In the genomic region with DNA sequence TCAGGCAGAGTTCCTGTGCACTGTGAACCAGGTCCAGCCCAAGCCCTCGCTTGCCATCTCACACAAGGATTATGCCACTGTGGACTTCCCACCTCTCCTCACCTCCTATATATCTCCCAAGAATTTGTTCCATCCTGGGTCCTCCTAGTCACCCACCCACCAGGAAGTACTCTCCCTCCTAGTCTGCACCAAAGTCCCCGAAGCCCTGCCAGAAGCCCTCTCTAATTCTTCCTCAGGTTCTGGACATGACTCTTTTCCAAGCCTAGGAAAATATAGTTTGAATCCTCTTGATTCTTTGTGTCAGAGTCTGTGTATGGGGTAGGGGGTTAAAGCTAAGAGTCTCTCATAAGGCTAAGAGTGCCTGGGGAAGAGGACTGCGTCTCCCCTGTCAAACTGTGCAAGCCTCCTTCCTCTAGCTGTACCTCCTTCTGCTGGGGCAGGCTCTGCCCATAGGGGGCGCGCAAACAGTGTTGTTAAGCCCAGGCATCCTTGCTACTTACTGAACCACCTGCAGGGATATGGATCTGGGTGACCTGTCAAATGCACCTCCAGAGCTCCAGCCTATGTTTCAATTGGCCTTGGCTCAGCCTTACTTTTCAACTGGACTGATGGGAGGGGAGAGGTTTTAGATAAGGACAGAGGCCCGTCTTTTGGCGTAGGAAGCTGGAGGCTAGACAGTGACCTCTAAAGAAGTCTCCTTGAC, we compare ENCODE assay signal across 7 cellular contexts. TPM values are rescaled to one million over a fixed set of nuclear protein-coding genes. Genes with fewer than 3 reads are reported as not detected.
A peak's percentile ranks its signal among the peaks of the same experiment; 100 is the strongest.
DNase-seq lines count a peak whose midpoint lies in the region; ATAC-seq and TF ChIP-seq lines count a peak whose summit lies in the region.

No MANE protein-coding gene starts in this region.

- DNase-seq in NCI-H1417 (lab: John Stamatoyannopoulos, UW) (peak; percentile 61 to 77 (median 75)), T-helper 17 cell (peak; percentile 55 to 80 (median 61)), amniotic stem cell (lab: John Stamatoyannopoulos, UW) (peak; percentile 9), hepatocyte (ENCODE audit: low spot score) (peak; percentile 88)
- peak; percentile 60 to 71 for DNase-seq in stimulated activated CD4-positive, alpha-beta T cell treated with anti-CD3 and anti-CD28 coated beads, Interleukin-15, amount 100 ng/mL, for 1 hour (ENCODE audit: low read depth in 1 of 2, low spot score in 1 of 2)

- H4K20me1 ChIP-seq in hepatocyte (ENCODE audit: insufficient read depth, poor library complexity, severe bottlenecking): no peaks in the 10 kb centered on the region

- H3K9me2 ChIP-seq in hepatocyte (replicated peaks; ENCODE audit: insufficient read depth): no peaks in the 10 kb centered on the region

- ATAC-seq in T-helper 17 cell (peak; percentile 97), HG03565 (IDR thresholded peaks at IDR 0.05; ENCODE audit: unreplicated experiment) (no peak)

- H3K27ac Mint-ChIP-seq in T-helper 17 cell: no peak overlapping the region

- H3K4me3 Mint-ChIP-seq in T-helper 17 cell: no peak overlapping the region

- 47% methylated on average over 7 of the region's 7 CpGs for WGBS in hepatocyte (ENCODE audit: low lambda C conversion rate, missing lambda C conversion rate)

- H3K36me3 ChIP-seq in hepatocyte (replicated peaks; ENCODE audit: insufficient read depth, low read depth): no peaks in the 10 kb centered on the region

- peak; percentile 96 for TF ChIP-seq CTCF in GM12875 (IDR thresholded peaks at IDR 0.05; ENCODE audit: borderline replicate concordance, insufficient read depth, low read depth, low read length)
- TF ChIP-seq CTCF in hepatocyte (IDR thresholded peaks at IDR 0.05; ENCODE audit: poor library complexity): peak; percentile 79

- no peaks in the 10 kb centered on the region for H3K27me3 ChIP-seq in hepatocyte

- H3K27ac ChIP-seq in hepatocyte: no peak overlapping the region

- no peaks in the 10 kb centered on the region for H3K79me2 ChIP-seq in hepatocyte

- H3K4me1 ChIP-seq in hepatocyte (ENCODE audit: insufficient read depth): no peaks in the 10 kb centered on the region

- no peak overlapping the region for H2AFZ ChIP-seq in hepatocyte

- no peaks in the 10 kb centered on the region for H3K36me3 Mint-ChIP-seq in T-helper 17 cell (ENCODE audit: low read depth)

- H3K9me3 ChIP-seq in T-helper 17 cell (ENCODE audit: control insufficient read depth, low read length, poor library complexity, severe bottlenecking): no peaks in the 10 kb centered on the region
- H3K9me3 ChIP-seq in hepatocyte (ENCODE audit: low read depth): no peaks in the 10 kb centered on the region

- H3K4me3 ChIP-seq in GM12875 (ENCODE audit: low read depth, low read length) (no peak overlapping the region), hepatocyte (no peak overlapping the region)

- H3K27me3 Mint-ChIP-seq in T-helper 17 cell: peaks cover 69% of the 10 kb centered on the region

- H3K4me2 ChIP-seq in hepatocyte: no peak overlapping the region

- H3K4me1 Mint-ChIP-seq in T-helper 17 cell: peaks cover 7% of the 10 kb centered on the region

RNA-seq across cellular contexts. Expression of a gene that starts 16.6 kb away (rescaled TPM):
- total RNA-seq in T-helper 17 cell (under 1 TPM in 1 of 2 donors, not detected in 1; 0.68 TPM), hepatocyte (0.17 and 0.32 TPM in 2 replicates)
- 1.4 and 3.7 TPM in 2 replicates for polyA plus RNA-seq in hepatocyte

RNA-seq across cellular contexts. Expression of a gene that starts 42.7 kb away (rescaled TPM):
- total RNA-seq in T-helper 17 cell (not detected), hepatocyte (0.37 and 0.88 TPM in 2 replicates)
- 0.55 and 1.1 TPM in 2 replicates for polyA plus RNA-seq in hepatocyte

Comparison
In these comparisons a context has a peak if more than half of its experiments do, and no peak if none do; other contexts are left out.
1. DNase-seq: peak in every context shown above with its lines; median percentile 88 in hepatocyte; 75 in NCI-H1417; 66 in stimulated activated CD4-positive, alpha-beta T cell treated with anti-CD3 and anti-CD28 coated beads, Interleukin-15, amount 100 ng/mL, for 1 hour; 61 in T-helper 17 cell; 9 in amniotic stem cell.